In the genomic region with DNA sequence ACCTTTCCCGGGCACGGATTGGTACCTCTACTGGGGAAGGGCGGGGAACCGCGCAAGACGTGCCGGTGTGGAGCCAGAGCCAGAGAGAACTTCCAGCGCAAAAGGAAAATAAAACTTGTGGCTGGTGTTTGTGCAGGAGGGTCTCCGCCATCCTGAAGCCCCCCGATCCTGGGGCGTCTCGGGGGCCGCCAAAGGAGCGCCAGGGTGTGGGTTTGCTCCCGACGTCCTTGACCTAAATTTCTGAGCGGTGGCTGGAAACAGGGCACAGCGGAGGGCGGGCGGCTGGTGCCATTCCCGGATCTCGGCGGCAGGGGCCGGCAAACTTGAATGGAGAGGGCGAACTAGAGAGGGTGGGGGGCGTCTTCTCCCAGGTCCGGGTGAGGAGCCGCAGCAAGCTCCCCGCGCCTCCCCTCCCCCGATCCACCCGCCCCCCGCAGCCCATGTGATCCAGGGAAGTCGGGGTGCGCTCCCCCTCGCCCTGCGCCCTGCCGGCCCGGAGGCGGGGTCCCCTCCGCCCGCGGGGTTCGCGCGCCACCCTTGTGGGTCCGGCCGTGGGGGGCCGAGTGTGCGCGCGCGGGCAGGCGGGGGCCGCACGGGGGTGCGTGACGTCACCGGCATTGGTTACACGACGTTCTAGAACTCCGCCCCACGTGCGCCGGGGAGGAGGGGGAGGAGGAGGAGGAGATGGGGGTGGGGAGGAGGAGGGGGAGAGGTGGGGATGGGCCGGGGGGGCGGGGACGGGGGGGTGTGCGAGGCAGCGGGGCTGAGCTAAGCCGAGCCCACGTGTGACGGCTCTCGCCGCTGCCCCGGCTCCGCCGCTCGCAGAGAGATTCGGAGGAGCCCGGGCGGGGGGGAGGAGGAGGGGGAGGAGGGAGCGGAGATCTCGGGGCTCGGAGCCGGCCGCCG, we compare ENCODE assay signal across 8 cellular contexts. TPM values are rescaled to one million over a fixed set of nuclear protein-coding genes. Genes with fewer than 3 reads are reported as not detected.
DNase-seq lines count a peak whose midpoint lies in the region; ATAC-seq and TF ChIP-seq lines count a peak whose summit lies in the region.

TSS of gene MSI2 (plus strand) at position 748 of the 906 bp plus-strand sequence. CDS start 220 bp downstream, outside the sequence.

- peak within 1 kb of the TSS; percentile 73 for H3K4me3 ChIP-seq in Caco-2 (ENCODE audit: low read depth, low read length)
- H3K4me3 ChIP-seq in fibroblast of mammary gland (ENCODE audit: control insufficient read depth, low read depth, low read length): peak within 1 kb of the TSS; percentile 66

- peak within 1 kb of the TSS; percentile 95 for H3K4me3 Mint-ChIP-seq in Caco-2 (ENCODE audit: unreplicated experiment)
- H3K4me3 Mint-ChIP-seq in IgD-negative memory B cell: peak within 1 kb of the TSS; percentile 91 to 98 (median 98)
- H3K4me3 Mint-ChIP-seq in natural killer cell: peak within 1 kb of the TSS; percentile 98
- peak within 1 kb of the TSS; percentile 93 for H3K4me3 Mint-ChIP-seq in stimulated activated naive B cell treated with anti-CD40 and anti-IgM and Interleukin-4, amounts not matched to agents 10 μg/mL and 1 μg/mL and 100 μg/mL, for 72 hours

- POLR2A ChIA-PET in Caco-2 (lab: Charles Lee) (interaction anchor here (0.5 to 1.5 kb wide), 8 partner anchors 12 to 993 kb away, joined by 3 to 12 read pairs (median 6); no protein-coding TSS in a partner anchor), RWPE1 (lab: Yijun Ruan, JAX; ENCODE audit: low non-redundant PET) (no interaction called here)

- CTCF ChIA-PET in Caco-2 (lab: Charles Lee): interaction anchor here (2.6 kb wide), 1 partner anchor 13 kb away, joined by 18 read pairs; no protein-coding TSS in a partner anchor
- CTCF ChIA-PET in RWPE1 (lab: Yijun Ruan, JAX): interaction anchor here (0.5 to 2.2 kb wide), 3 partner anchors 13 to 66 kb away, joined by 3 to 18 read pairs (median 4); no protein-coding TSS in a partner anchor

- peak within 1 kb of the TSS; percentile 91 for H3K27ac ChIP-seq in RWPE1

- H3K27me3 ChIP-seq in Caco-2 (replicated peaks; ENCODE audit: control insufficient read depth, insufficient read depth, low read length): no peaks in the 10 kb centered on the region

- TF ChIP-seq CTCF in Caco-2 (IDR thresholded peaks at IDR 0.05; ENCODE audit: insufficient read depth in 1 of 2, low read depth in 1 of 2, low read length in 1 of 2, severe bottlenecking in 1 of 2, unreplicated experiment in 1 of 2) (no peak), RWPE1 (conservative IDR thresholded peaks at IDR 0.05; ENCODE audit: low read depth) (no peak), fibroblast of mammary gland (conservative IDR thresholded peaks at IDR 0.05; ENCODE audit: control insufficient read depth, insufficient read depth, low read depth, low read length) (no peak), natural killer cell (IDR thresholded peaks at IDR 0.05) (no peak)

- no peaks in the 10 kb centered on the region; the same call in 1 of the 2 replicates for H3K36me3 ChIP-seq in Caco-2 (ENCODE audit: control insufficient read depth, insufficient read depth, low read length)

- H3K27me3 Mint-ChIP-seq in Caco-2 (ENCODE audit: insufficient read depth, unreplicated experiment) (no peaks in the 10 kb centered on the region), IgD-negative memory B cell (no peaks in the 10 kb centered on the region), natural killer cell (ENCODE audit: low read depth in 2 of 2) (peaks cover 0 to 3% of the 10 kb centered on the region in 2 donors)
- H3K27me3 Mint-ChIP-seq in stimulated activated naive B cell treated with anti-CD40 and anti-IgM and Interleukin-4, amounts not matched to agents 10 μg/mL and 1 μg/mL and 100 μg/mL, for 72 hours: no peaks in the 10 kb centered on the region

- ATAC-seq in GM21528 (IDR thresholded peaks at IDR 0.05; ENCODE audit: low FRiP score, unreplicated experiment): peak; percentile 54
- ATAC-seq in natural killer cell: peak; percentile 79 to 88 (median 81)
- ATAC-seq in stimulated activated naive B cell treated with anti-CD40 and anti-IgM and Interleukin-4, amounts not matched to agents 10 μg/mL and 1 μg/mL and 100 μg/mL, for 72 hours (replicated peaks): peak; percentile 76 to 79

- H3K36me3 Mint-ChIP-seq in Caco-2 (ENCODE audit: insufficient read depth, unreplicated experiment): peaks cover 48% of the 10 kb centered on the region
- peaks cover 3% of the 10 kb centered on the region for H3K36me3 Mint-ChIP-seq in IgD-negative memory B cell
- no peaks in the 10 kb centered on the region for H3K36me3 Mint-ChIP-seq in natural killer cell
- H3K36me3 Mint-ChIP-seq in stimulated activated naive B cell treated with anti-CD40 and anti-IgM and Interleukin-4, amounts not matched to agents 10 μg/mL and 1 μg/mL and 100 μg/mL, for 72 hours: peaks cover 8 to 20% of the 10 kb centered on the region in 2 donors

- peak; percentile 90 to 94 for DNase-seq in Caco-2
- DNase-seq in RWPE1 (ENCODE audit: low spot score): peak; percentile 86
- DNase-seq in activated T-helper 9 cell treated with anti-CD3 and anti-CD28 coated beads, Interleukin-2, amount 50 U/mL, for 16 hours (ENCODE audit: low read depth): peak; percentile 88
- DNase-seq in fibroblast of mammary gland (ENCODE audit: low read depth): peak; percentile 78
- DNase-seq in natural killer cell: peak; percentile 85
- peak; percentile 77 for DNase-seq in stimulated activated naive B cell treated with anti-CD40 and anti-IgM and Interleukin-4, amounts not matched to agents 10 μg/mL and 1 μg/mL and 100 μg/mL, for 72 hours

- peaks cover 5% of the 10 kb centered on the region for H3K9me3 ChIP-seq in Caco-2

- H3K4me1 ChIP-seq in Caco-2: peaks cover 17% of the 10 kb centered on the region; the same call in 1 of the 2 replicates

- H3K9me3 Mint-ChIP-seq in Caco-2 (ENCODE audit: unreplicated experiment) (peaks cover 7% of the 10 kb centered on the region), IgD-negative memory B cell (peaks cover 3 to 6% (median 4%) of the 10 kb centered on the region in 3 donors), natural killer cell (peaks cover 0 to 3% of the 10 kb centered on the region in 2 donors)
- peaks cover 1 to 4% of the 10 kb centered on the region in 2 donors for H3K9me3 Mint-ChIP-seq in stimulated activated naive B cell treated with anti-CD40 and anti-IgM and Interleukin-4, amounts not matched to agents 10 μg/mL and 1 μg/mL and 100 μg/mL, for 72 hours

- H3K27ac Mint-ChIP-seq in Caco-2 (ENCODE audit: unreplicated experiment): peak within 1 kb of the TSS; percentile 92
- peak within 1 kb of the TSS; percentile 90 to 98 (median 97) for H3K27ac Mint-ChIP-seq in IgD-negative memory B cell
- peak within 1 kb of the TSS; percentile 89 to 97 for H3K27ac Mint-ChIP-seq in natural killer cell
- peak within 1 kb of the TSS; percentile 97 for H3K27ac Mint-ChIP-seq in stimulated activated naive B cell treated with anti-CD40 and anti-IgM and Interleukin-4, amounts not matched to agents 10 μg/mL and 1 μg/mL and 100 μg/mL, for 72 hours

- intact Hi-C loops in Caco-2 (cut with micrococcal nuclease; ENCODE audit: unreplicated experiment): loop anchor here (2.0 to 5.0 kb wide), 2 partner anchors 39 to 116 kb away; no protein-coding TSS in a partner anchor
- intact Hi-C loops in natural killer cell (cut with micrococcal nuclease): no loop called here

- BruUV-seq in Caco-2 (replicated peaks; lab: Mats Ljungman, UMichigan): no TSS peak

- H3K4me1 Mint-ChIP-seq in Caco-2 (ENCODE audit: low read depth, unreplicated experiment) (peaks cover 23% of the 10 kb centered on the region), IgD-negative memory B cell (peaks cover 26 to 43% (median 34%) of the 10 kb centered on the region in 3 donors), natural killer cell (peaks cover 34 to 35% of the 10 kb centered on the region in 2 donors)
- peaks cover 33 to 42% of the 10 kb centered on the region in 2 donors for H3K4me1 Mint-ChIP-seq in stimulated activated naive B cell treated with anti-CD40 and anti-IgM and Interleukin-4, amounts not matched to agents 10 μg/mL and 1 μg/mL and 100 μg/mL, for 72 hours

RNA-seq across cellular contexts. Expression of gene MSI2, which starts in this region (rescaled TPM):
- 174 and 185 TPM in 2 replicates for total RNA-seq in Caco-2 (2022)
- 3.8 TPM for polyA plus RNA-seq in IgD-negative memory B cell
- 100 to 1,000 TPM in 1 of 3 donors, 10 to 100 TPM in 2; 95.5 to 145 (median 96.8) TPM for total RNA-seq in natural killer cell

Comparison
In these comparisons a context has a peak if more than half of its experiments do, and no peak if none do; other contexts are left out.
1. Peak in every context shown above with its lines: DNase-seq, ATAC-seq, H3K4me3 ChIP-seq and H3K27ac ChIP-seq.